In genomic region chr19:34772697-34773554, GRCh38 we compare ENCODE assay signal across 8 cellular contexts. TPM values are rescaled to one million over a fixed set of nuclear protein-coding genes. Genes with fewer than 3 reads are reported as not detected.
DNase-seq lines count a peak whose midpoint lies in the region; ATAC-seq and TF ChIP-seq lines count a peak whose summit lies in the region.

Gene ZNF599, minus strand, starts transcription at chr19:34773215. Its CDS starts 374 bp downstream, at chr19:34772841.

- H3K36me3 Mint-ChIP-seq in activated T-helper 2 cell treated with anti-CD3 and anti-CD28 coated beads, Interferon-gamma antibody, Interleukin-2, Interleukin-4, amounts not matched to agents 10 μg/mL and 5 μg/mL and 100 μg/mL, durations not matched to agents 14 hours and 24 hours and 36 hours (ENCODE audit: low read depth), result peaks cover 32% of the 10 kb centered on the region
- H3K36me3 Mint-ChIP-seq in nephron (ENCODE audit: low read depth), result peaks cover 45% of the 10 kb centered on the region

- peak within 1 kb of the TSS; percentile 94 for H3K4me3 ChIP-seq in HUES64 (ENCODE audit: low read length)
- peak within 1 kb of the TSS; percentile 59 to 89 (median 78) for H3K4me3 ChIP-seq in Peyer's patch

- H3K4me1 ChIP-seq in HUES64 (ENCODE audit: insufficient read depth, low read length) (no peaks in the 10 kb centered on the region), Peyer's patch (peaks cover 0 to 10% (median 4%) of the 10 kb centered on the region in 4 donors)

- TF ChIP-seq POLR2A in Peyer's patch (IDR thresholded peaks at IDR 0.05), result peak; percentile 42 to 47

- peaks cover 8% of the 10 kb centered on the region; the same call in 1 of the 2 replicates for H3K27me3 ChIP-seq in HUES64 (ENCODE audit: insufficient read depth, low read length)
- H3K27me3 ChIP-seq in Peyer's patch, result no peaks in the 10 kb centered on the region

- peaks cover 41% of the 10 kb centered on the region for H3K9me3 Mint-ChIP-seq in activated T-helper 2 cell treated with anti-CD3 and anti-CD28 coated beads, Interferon-gamma antibody, Interleukin-2, Interleukin-4, amounts not matched to agents 10 μg/mL and 5 μg/mL and 100 μg/mL, durations not matched to agents 14 hours and 24 hours and 36 hours
- peaks cover 17% of the 10 kb centered on the region for H3K9me3 Mint-ChIP-seq in nephron

- intact Hi-C loops in activated T-helper 2 cell treated with anti-CD3 and anti-CD28 coated beads, Interferon-gamma antibody, Interleukin-2, Interleukin-4, amounts not matched to agents 10 μg/mL and 5 μg/mL and 100 μg/mL, durations not matched to agents 14 hours and 24 hours and 36 hours (cut with micrococcal nuclease), result loop anchor here (1.0 kb wide), 1 partner anchor 40 kb away; no protein-coding TSS in a partner anchor

- H3K9me3 ChIP-seq in HUES64 (ENCODE audit: insufficient read depth, low read depth, low read length), result peaks cover 11% of the 10 kb centered on the region; the same call in 1 of the 2 replicates
- H3K9me3 ChIP-seq in Peyer's patch, result no peaks in the 10 kb centered on the region

- WGBS in HUES64, result 3% methylated on average over 69 of the region's 69 CpGs

- H3K4me3 Mint-ChIP-seq in activated T-helper 2 cell treated with anti-CD3 and anti-CD28 coated beads, Interferon-gamma antibody, Interleukin-2, Interleukin-4, amounts not matched to agents 10 μg/mL and 5 μg/mL and 100 μg/mL, durations not matched to agents 14 hours and 24 hours and 36 hours (ENCODE audit: low read depth), result peak within 1 kb of the TSS; percentile 88
- H3K4me3 Mint-ChIP-seq in nephron, result peak within 1 kb of the TSS; percentile 96 to 99 (median 98)

- peak within 1 kb of the TSS; percentile 83 for H3K27ac Mint-ChIP-seq in activated T-helper 2 cell treated with anti-CD3 and anti-CD28 coated beads, Interferon-gamma antibody, Interleukin-2, Interleukin-4, amounts not matched to agents 10 μg/mL and 5 μg/mL and 100 μg/mL, durations not matched to agents 14 hours and 24 hours and 36 hours
- H3K27ac Mint-ChIP-seq in nephron, result peak within 1 kb of the TSS; percentile 82 to 98 (median 91)

- no peaks in the 10 kb centered on the region for H3K27me3 Mint-ChIP-seq in activated T-helper 2 cell treated with anti-CD3 and anti-CD28 coated beads, Interferon-gamma antibody, Interleukin-2, Interleukin-4, amounts not matched to agents 10 μg/mL and 5 μg/mL and 100 μg/mL, durations not matched to agents 14 hours and 24 hours and 36 hours (ENCODE audit: low read depth)
- peaks cover 6% of the 10 kb centered on the region for H3K27me3 Mint-ChIP-seq in nephron (ENCODE audit: low read depth)

- TF ChIP-seq CTCF in Peyer's patch (IDR thresholded peaks at IDR 0.05), result no peak
- no peak for TF ChIP-seq CTCF in nephron (IDR thresholded peaks at IDR 0.05; ENCODE audit: unreplicated experiment in 3 of 3)

- DNase-seq in DMS114 treated with DMSO at 0.1 percent for 48 hours (lab: John Stamatoyannopoulos, UW; ENCODE audit: unreplicated experiment) (peak; percentile 93), Peyer's patch (peak; percentile 87 to 96 (median 93)), fibroblast of the conjunctiva (ENCODE audit: low read depth) (peak; percentile 79)
- peak; percentile 86 for DNase-seq in activated T-helper 2 cell treated with anti-CD3 and anti-CD28 coated beads, Interferon-gamma antibody, Interleukin-2, Interleukin-4, amounts not matched to agents 10 μg/mL and 5 μg/mL and 100 μg/mL, durations not matched to agents 14 hours and 24 hours and 36 hours (ENCODE audit: low spot score)
- peak; percentile 91 for DNase-seq in stimulated activated naive CD8-positive, alpha-beta T cell treated with anti-CD3 and anti-CD28 coated beads, Interleukin-15, Interleukin-2, amounts not matched to agents 100 U/mL and 50 U/mL, for 24 hours

- ATAC-seq in GM21515 (IDR thresholded peaks at IDR 0.05; ENCODE audit: unreplicated experiment), result peak; percentile 95
- ATAC-seq in stimulated activated naive CD8-positive, alpha-beta T cell treated with anti-CD3 and anti-CD28 coated beads, Interleukin-15, Interleukin-2, amounts not matched to agents 100 U/mL and 50 U/mL, for 24 hours, result peak; percentile 99

- H3K4me1 Mint-ChIP-seq in activated T-helper 2 cell treated with anti-CD3 and anti-CD28 coated beads, Interferon-gamma antibody, Interleukin-2, Interleukin-4, amounts not matched to agents 10 μg/mL and 5 μg/mL and 100 μg/mL, durations not matched to agents 14 hours and 24 hours and 36 hours (ENCODE audit: low read depth), result peaks cover 14% of the 10 kb centered on the region
- peaks cover 17% of the 10 kb centered on the region for H3K4me1 Mint-ChIP-seq in nephron

- H3K27ac ChIP-seq in HUES64 (ENCODE audit: low read depth, low read length) (no peak within 1 kb of the TSS), Peyer's patch (peak within 1 kb of the TSS; percentile 59 to 77 (median 70))

- no peaks in the 10 kb centered on the region for H3K36me3 ChIP-seq in HUES64 (ENCODE audit: insufficient read depth, low read length)
- peaks cover 0 to 14% (median 0%) of the 10 kb centered on the region in 3 donors for H3K36me3 ChIP-seq in Peyer's patch

- peak within 1 kb of the TSS; percentile 56 for H3K9ac ChIP-seq in HUES64 (ENCODE audit: low read depth, low read length)

RNA-seq across cellular contexts. Expression of gene ZNF599, which starts in this region (rescaled TPM):
- 3.6 TPM for polyA plus RNA-seq in HUES64 (2013, experiment 1 of 2)
- 3.0 TPM for polyA plus RNA-seq in HUES64 (2013, experiment 2 of 2)
- total RNA-seq in Peyer's patch, result 1 to 10 TPM; 2.5 to 5.0 (median 3.9) TPM
- total RNA-seq in activated T-helper 2 cell treated with anti-CD3 and anti-CD28 coated beads, Interferon-gamma antibody, Interleukin-2, Interleukin-4, amounts not matched to agents 10 μg/mL and 5 μg/mL and 100 μg/mL, durations not matched to agents 14 hours and 24 hours and 36 hours, result 1.9 and 2.0 TPM in 2 replicates
